8 cellular contexts compared by ENCODE assay signal in genomic region chr1:32991819-32992488, GRCh38. TPM values are rescaled to one million over a fixed set of nuclear protein-coding genes. Genes with fewer than 3 reads are reported as not detected.
DNase-seq lines count a peak whose midpoint lies in the region; ATAC-seq and TF ChIP-seq lines count a peak whose summit lies in the region.

No MANE protein-coding gene starts in this region.

- intact Hi-C loops in mammary epithelial cell (cut with micrococcal nuclease) = loop anchor here (1.0 kb wide), 2 partner anchors 12 to 29 kb away; no protein-coding TSS in a partner anchor

- BruUV-seq in mammary epithelial cell (replicated peaks; lab: Mats Ljungman, UMichigan) = TSS peak; percentile 63

- H2BK15ac ChIP-seq in mesendoderm (replicated peaks; ENCODE audit: low read depth) = no peak overlapping the region

- peak overlapping the region; percentile 62 to 66 for H3K4me3 Mint-ChIP-seq in stimulated activated naive B cell treated with anti-CD40 and anti-IgM and Interleukin-4, amounts not matched to agents 10 μg/mL and 1 μg/mL and 100 μg/mL, for 72 hours

- no peaks in the 10 kb centered on the region for H3K9me3 ChIP-seq in SK-N-SH
- H3K9me3 ChIP-seq in mammary epithelial cell (replicated peaks; ENCODE audit: insufficient read depth, low read length) = no peaks in the 10 kb centered on the region

- no peak overlapping the region for H3K4ac ChIP-seq in mesendoderm (ENCODE audit: low read depth, low read length)

- H3K79me2 ChIP-seq in SK-N-SH (ENCODE audit: insufficient read depth) = no peaks in the 10 kb centered on the region
- no peaks in the 10 kb centered on the region for H3K79me2 ChIP-seq in mammary epithelial cell (ENCODE audit: insufficient read depth, low read length)
- H3K79me2 ChIP-seq in mesendoderm (ENCODE audit: control insufficient read depth, insufficient read depth, low read length) = no peaks in the 10 kb centered on the region

- peaks cover 3 to 11% of the 10 kb centered on the region in 2 donors for H3K36me3 Mint-ChIP-seq in stimulated activated naive B cell treated with anti-CD40 and anti-IgM and Interleukin-4, amounts not matched to agents 10 μg/mL and 1 μg/mL and 100 μg/mL, for 72 hours

- TF ChIP-seq CTCF in SK-N-SH (IDR thresholded peaks at IDR 0.05) = no peak
- no peak for TF ChIP-seq CTCF in mammary epithelial cell (conservative IDR thresholded peaks at IDR 0.05 in 1 of 2, IDR thresholded peaks at IDR 0.05 in 1 of 2; ENCODE audit: extremely low read depth in 1 of 2, insufficient read depth in 1 of 2, low read depth in 1 of 2, low read length in 2 of 2)

- H3K79me1 ChIP-seq in mesendoderm (ENCODE audit: low read length) = no peaks in the 10 kb centered on the region

- H3K23ac ChIP-seq in mesendoderm (ENCODE audit: low read length) = no peak overlapping the region

- DNase-seq in SK-N-SH (no peak), mammary epithelial cell (no peak), mesendoderm (no peak)
- DNase-seq in stimulated activated naive B cell treated with anti-CD40 and anti-IgM and Interleukin-4, amounts not matched to agents 10 μg/mL and 1 μg/mL and 100 μg/mL, for 72 hours = no peak
- DNase-seq in stimulated activated CD4-positive, alpha-beta T cell treated with anti-CD3 and anti-CD28 coated beads, Interleukin-1b, Interleukin-23, amount 100 ng/mL, for 48 hours = no peak

- H3K27me3 ChIP-seq in SK-N-SH (ENCODE audit: insufficient read depth) (no peaks in the 10 kb centered on the region), mammary epithelial cell (ENCODE audit: insufficient read depth, low read length) (no peaks in the 10 kb centered on the region), mesendoderm (ENCODE audit: insufficient read depth, low read length, poor library complexity) (no peaks in the 10 kb centered on the region)

- H3K4me2 ChIP-seq in SK-N-SH (0 out of 2 replicates have a peak overlapping the region, but pooled peaks have one; percentile 24), mammary epithelial cell (ENCODE audit: insufficient read depth, low read depth, low read length) (peak overlapping the region; percentile 56), mesendoderm (ENCODE audit: low read length) (no peak overlapping the region)

- 89% methylated on average over 8 of the region's 9 CpGs for WGBS in SK-N-SH (ENCODE audit: low lambda C conversion rate)
- 100% methylated on average over 4 of the region's 9 CpGs for WGBS in mammary epithelial cell (ENCODE audit: low coverage, missing lambda C conversion rate)
- no CpG with 5 or more reads among the region's 9 CpGs for WGBS in mesendoderm (ENCODE audit: extremely low coverage, insufficient coverage, low lambda C conversion rate)

- H3K27ac ChIP-seq in SK-N-SH (ENCODE audit: low read depth in 2 of 2, low read length in 1 of 2) (peak overlapping the region; percentile 13 to 69; a peak in 2 of 4 replicates), mammary epithelial cell (ENCODE audit: insufficient read depth, low read depth, low read length) (peak overlapping the region; percentile 95), mesendoderm (ENCODE audit: low read depth, low read length) (no peak overlapping the region)

- peaks cover 20% of the 10 kb centered on the region for H3F3A ChIP-seq in SK-N-SH (replicated peaks; ENCODE audit: insufficient read depth)

- no peak for TF ChIP-seq EP300 in SK-N-SH (IDR thresholded peaks at IDR 0.05; ENCODE audit: borderline replicate concordance in 1 of 2, low read depth in 1 of 2, low read length in 1 of 2)

- dilution Hi-C loops in mammary epithelial cell (cut with HindIII; ENCODE audit: low sequenced_read_pairs) = loop anchor here (5.0 kb wide), 1 partner anchor 55 kb away; no protein-coding TSS in a partner anchor

- peaks cover 50 to 71% of the 10 kb centered on the region in 2 donors for H3K4me1 Mint-ChIP-seq in stimulated activated naive B cell treated with anti-CD40 and anti-IgM and Interleukin-4, amounts not matched to agents 10 μg/mL and 1 μg/mL and 100 μg/mL, for 72 hours

- no peaks in the 10 kb centered on the region for H3K9me3 Mint-ChIP-seq in stimulated activated naive B cell treated with anti-CD40 and anti-IgM and Interleukin-4, amounts not matched to agents 10 μg/mL and 1 μg/mL and 100 μg/mL, for 72 hours

- H2BK120ac ChIP-seq in mesendoderm (ENCODE audit: low read depth, low read length) = no peak overlapping the region

- no peak overlapping the region; the same call in 1 of the 2 replicates for H3K9ac ChIP-seq in SK-N-SH
- peak overlapping the region; percentile 52 for H3K9ac ChIP-seq in mammary epithelial cell (ENCODE audit: insufficient read depth, low read length)
- no peak overlapping the region for H3K9ac ChIP-seq in mesendoderm (ENCODE audit: low read length)

- H4K20me1 ChIP-seq in SK-N-SH (ENCODE audit: insufficient read depth) (no peaks in the 10 kb centered on the region), mammary epithelial cell (ENCODE audit: insufficient read depth, low read length) (no peaks in the 10 kb centered on the region)

- H4K5ac ChIP-seq in mesendoderm (ENCODE audit: low read length) = no peak overlapping the region

- no peak overlapping the region for H2AFZ ChIP-seq in SK-N-SH (ENCODE audit: low read depth)
- H2AFZ ChIP-seq in mammary epithelial cell (ENCODE audit: low read depth, low read length) = no peak overlapping the region

- H3K56ac ChIP-seq in mesendoderm (ENCODE audit: low read length) = no peak overlapping the region

- peak overlapping the region; percentile 98 for H3K27ac Mint-ChIP-seq in stimulated activated naive B cell treated with anti-CD40 and anti-IgM and Interleukin-4, amounts not matched to agents 10 μg/mL and 1 μg/mL and 100 μg/mL, for 72 hours

- no peaks in the 10 kb centered on the region for H3K9me2 ChIP-seq in SK-N-SH

- H3K27me3 Mint-ChIP-seq in stimulated activated naive B cell treated with anti-CD40 and anti-IgM and Interleukin-4, amounts not matched to agents 10 μg/mL and 1 μg/mL and 100 μg/mL, for 72 hours = no peaks in the 10 kb centered on the region

- in situ Hi-C loops in mammary epithelial cell (cut with MboI; ENCODE audit: low sequenced_read_pairs in 2 of 2) = no loop called here

- TF ChIP-seq RAD21 in SK-N-SH (IDR thresholded peaks at IDR 0.05; ENCODE audit: low read length) = no peak

- ATAC-seq in SK-N-SH treated with all-trans-retinoic acid at 6 μM for 48 hours = no peak
- ATAC-seq in HG03135 (IDR thresholded peaks at IDR 0.05; ENCODE audit: unreplicated experiment) = peak; percentile 38
- ATAC-seq in stimulated activated naive B cell treated with anti-CD40 and anti-IgM and Interleukin-4, amounts not matched to agents 10 μg/mL and 1 μg/mL and 100 μg/mL, for 72 hours (replicated peaks) = no peak
- no peak for ATAC-seq in GM18520 (IDR thresholded peaks at IDR 0.05; ENCODE audit: unreplicated experiment)

- POLR2A ChIA-PET in SK-N-SH (lab: Yijun Ruan, JAX) = no interaction called here

- H4K8ac ChIP-seq in mesendoderm (ENCODE audit: low read depth, low read length) = no peak overlapping the region

- peaks cover 10 to 16% of the 10 kb centered on the region in 2 experiments for H3K4me1 ChIP-seq in SK-N-SH (ENCODE audit: control insufficient read depth in 1 of 2, insufficient read depth in 2 of 2, low read depth in 1 of 2, low read length in 1 of 2)
- H3K4me1 ChIP-seq in mammary epithelial cell (ENCODE audit: insufficient read depth, low read length) = peaks cover 53% of the 10 kb centered on the region
- peaks cover 1% of the 10 kb centered on the region for H3K4me1 ChIP-seq in mesendoderm (ENCODE audit: control insufficient read depth, low read depth, low read length)

- H3K4me3 ChIP-seq in SK-N-SH (ENCODE audit: low read depth in 2 of 2, low read length in 1 of 2) (no peak overlapping the region), mammary epithelial cell (replicated peaks in 1 of 3; ENCODE audit: insufficient read depth in 1 of 3, low read depth in 2 of 3, low read length in 3 of 3) (no peak overlapping the region), mesendoderm (ENCODE audit: low read length) (no peak overlapping the region)

- CTCF ChIA-PET in SK-N-SH (lab: Yijun Ruan, JAX) = interaction anchor here (0.7 to 1.8 kb wide), 5 partner anchors 11 to 63 kb away, joined by 3 to 8 read pairs (median 4); no protein-coding TSS in a partner anchor
- CTCF ChIA-PET in mammary epithelial cell (lab: Charles Lee; ENCODE audit: low non-redundant PET) = no interaction called here

- H2AK5ac ChIP-seq in mesendoderm (ENCODE audit: low read length) = no peak overlapping the region

- no peak overlapping the region for H2BK5ac ChIP-seq in mesendoderm (ENCODE audit: low read length)

- H3K36me3 ChIP-seq in SK-N-SH (replicated peaks in 1 of 2; ENCODE audit: control insufficient read depth in 1 of 2, insufficient read depth in 2 of 2, low read length in 1 of 2) (no peaks in the 10 kb centered on the region), mammary epithelial cell (ENCODE audit: insufficient read depth, low read length) (no peaks in the 10 kb centered on the region), mesendoderm (ENCODE audit: control insufficient read depth, insufficient read depth, low read length) (no peaks in the 10 kb centered on the region)

- H3K18ac ChIP-seq in mesendoderm (ENCODE audit: low read length) = no peak overlapping the region

TF ChIP-seq in SK-N-SH, 30 proteins besides CTCF, POLR2A, EP300 and RAD21 (continues in another document):
- no peak for TF ChIP-seq SMC3 (IDR thresholded peaks at IDR 0.05; ENCODE audit: low read depth, low read length)

TF ChIP-seq in SK-N-SH treated with all-trans-retinoic acid at 6 μM for 48 hours, 23 proteins besides CTCF, POLR2A, EP300 and RAD21 (continues in another document):
- TF ChIP-seq ISL1 (CRISPR knock-in tag; IDR thresholded peaks at IDR 0.05) (no peak), PPARA (CRISPR knock-in tag; IDR thresholded peaks at IDR 0.05; ENCODE audit: borderline replicate concordance) (no peak), ESRRG (CRISPR knock-in tag; IDR thresholded peaks at IDR 0.05) (no peak), BACH2 (CRISPR knock-in tag; IDR thresholded peaks at IDR 0.05; ENCODE audit: borderline replicate concordance) (no peak)

RNA-seq across cellular contexts. Expression of gene RNF19B, which starts 27.3 kb away (rescaled TPM):
- polyA plus RNA-seq in SK-N-SH (2012; rRNA removed) (20.1 and 22.6 TPM in 2 replicates), mammary epithelial cell (32.3 TPM)
- 17.7 and 18.3 TPM in 2 replicates for polyA plus RNA-seq in SK-N-SH (2012; cell fraction: cytosol; rRNA removed)
- 16.7 and 22.2 TPM in 2 replicates for polyA plus RNA-seq in SK-N-SH (2012; cell fraction: nucleus; rRNA removed)
- 10 to 100 TPM; 30.5 to 62.4 TPM for total RNA-seq in mammary epithelial cell
- polyA minus RNA-seq in mammary epithelial cell = 38.2 TPM
- 6.6 TPM for polyA plus RNA-seq in mesendoderm (2013, experiment 1 of 2)
- 7.1 TPM for polyA plus RNA-seq in mesendoderm (2013, experiment 2 of 2)

RNA-seq across cellular contexts. Expression of gene AK2, which starts 44.7 kb away (rescaled TPM):
- polyA plus RNA-seq in SK-N-SH (2012; rRNA removed) = 191 and 212 TPM in 2 replicates
- polyA plus RNA-seq in SK-N-SH (2012; cell fraction: cytosol; rRNA removed) = 187 and 197 TPM in 2 replicates
- 219 and 258 TPM in 2 replicates for polyA plus RNA-seq in SK-N-SH (2012; cell fraction: nucleus; rRNA removed)
- 100 to 1,000 TPM; 157 to 217 TPM for total RNA-seq in mammary epithelial cell
- 221 TPM for polyA plus RNA-seq in mammary epithelial cell
- 146 TPM for polyA minus RNA-seq in mammary epithelial cell
- polyA plus RNA-seq in mesendoderm (2013, experiment 1 of 2) = 101 TPM
- 105 TPM for polyA plus RNA-seq in mesendoderm (2013, experiment 2 of 2)
